Comparison of ENCODE assay signal across 19 cellular contexts in genomic region chr22:23357028-23357427, GRCh38.
"Had no signal": no experiment of that assay in that cellular context is flagged by ENCODE, and none has a peak within 500 bp of the region (broad histone marks: within the 10 kb centered on the region; RNA-seq: fewer than 3 reads in every experiment).

No MANE protein-coding gene starts in this region.

- ATAC-seq: activated CD8-positive, alpha-beta T cell treated with anti-CD3 and anti-CD28 coated beads, Interleukin-2, amount 10 ng/mL, durations not matched to agents 7 days and 5 days; effector memory CD8-positive, alpha-beta T cell; esophagus mucosa; left ventricle myocardium superior; T-cell had no signal

- H3K4me3 ChIP-seq: hepatocyte, testis, upper lobe of left lung had no signal

- DNase-seq: activated CD4-positive, alpha-beta T cell treated with anti-CD3 and anti-CD28 coated beads, Interleukin-2, amount 10 ng/mL, durations not matched to agents 7 days and 5 days; activated CD4-positive, CD25-positive, alpha-beta regulatory T cell treated with anti-CD3 and anti-CD28 coated beads, Interleukin-2, amount 50 U/mL, for 72 hours; activated CD8-positive, alpha-beta T cell treated with anti-CD3 and anti-CD28 coated beads, Interleukin-2, amount 10 ng/mL, durations not matched to agents 7 days and 5 days; activated gamma-delta T cell; aorta; effector memory CD8-positive, alpha-beta T cell; glutamatergic neuron; immature natural killer cell; left ventricle myocardium superior; occipital lobe; posterior cingulate gyrus; stimulated activated CD4-positive, alpha-beta T cell treated with anti-CD3 and anti-CD28 coated beads, Interleukin-4, amount 100 ng/mL, for 1 hour; stimulated activated naive CD4-positive, alpha-beta T cell; T-cell; testis; upper lobe of left lung; WERI-Rb-1 had no signal

- H3K4me1 ChIP-seq: testis, upper lobe of left lung had no signal

- H3K27ac ChIP-seq: hepatocyte, testis, upper lobe of left lung, WERI-Rb-1 had no signal

- H3K9me3 ChIP-seq: testis, upper lobe of left lung had no signal

- H3K27me3 ChIP-seq: hepatocyte, testis, upper lobe of left lung had no signal

- H3K36me3 ChIP-seq: upper lobe of left lung, WERI-Rb-1 had no signal
